16 cellular contexts compared by ENCODE assay signal in genomic region chr1:80251591-80251990, GRCh38.
"Had no signal": no experiment of that assay in that cellular context is flagged by ENCODE, and none has a peak within 500 bp of the region (broad histone marks: within the 10 kb centered on the region; RNA-seq: fewer than 3 reads in every experiment).

No MANE protein-coding gene starts in this region.

- H3K4me1 Mint-ChIP-seq: activated CD4-positive, alpha-beta memory T cell treated with anti-CD3 and anti-CD28 coated beads, Interleukin-2, amount 10 ng/mL, durations not matched to agents 7 days and 5 days; activated CD8-positive, alpha-beta memory T cell treated with anti-CD3 and anti-CD28 coated beads, Interleukin-2, amount 10 ng/mL, durations not matched to agents 7 days and 5 days; activated naive CD4-positive, alpha-beta T cell treated with anti-CD3 and anti-CD28 coated beads, Interleukin-2, amount 10 ng/mL, durations not matched to agents 7 days and 5 days; naive thymus-derived CD8-positive, alpha-beta T cell; neural progenitor cell had no signal

- H3K9ac ChIP-seq: neural progenitor cell had no signal

- H3K36me3 ChIP-seq: lower lobe of right lung, neural progenitor cell, upper lobe of right lung had no signal

- H3K4me3 Mint-ChIP-seq: activated CD4-positive, alpha-beta memory T cell treated with anti-CD3 and anti-CD28 coated beads, Interleukin-2, amount 10 ng/mL, durations not matched to agents 7 days and 5 days; activated CD8-positive, alpha-beta memory T cell treated with anti-CD3 and anti-CD28 coated beads, Interleukin-2, amount 10 ng/mL, durations not matched to agents 7 days and 5 days; activated naive CD4-positive, alpha-beta T cell treated with anti-CD3 and anti-CD28 coated beads, Interleukin-2, amount 10 ng/mL, durations not matched to agents 7 days and 5 days; naive thymus-derived CD8-positive, alpha-beta T cell; neural progenitor cell had no signal

- H3K27me3 ChIP-seq: foreskin keratinocyte, neural progenitor cell, upper lobe of right lung had no signal

- H3K27ac Mint-ChIP-seq: activated CD4-positive, alpha-beta memory T cell treated with anti-CD3 and anti-CD28 coated beads, Interleukin-2, amount 10 ng/mL, durations not matched to agents 7 days and 5 days; activated CD8-positive, alpha-beta memory T cell treated with anti-CD3 and anti-CD28 coated beads, Interleukin-2, amount 10 ng/mL, durations not matched to agents 7 days and 5 days; activated naive CD4-positive, alpha-beta T cell treated with anti-CD3 and anti-CD28 coated beads, Interleukin-2, amount 10 ng/mL, durations not matched to agents 7 days and 5 days; naive thymus-derived CD8-positive, alpha-beta T cell; neural progenitor cell had no signal

- H3K4me1 ChIP-seq: foreskin keratinocyte, lower lobe of right lung, neural progenitor cell, upper lobe of right lung had no signal

- ATAC-seq: activated CD8-positive, alpha-beta memory T cell treated with anti-CD3 and anti-CD28 coated beads, Interleukin-2, amount 10 ng/mL, durations not matched to agents 7 days and 5 days; lower lobe of right lung; naive thymus-derived CD8-positive, alpha-beta T cell; upper lobe of right lung had no signal

- H3K4me3 ChIP-seq: lower lobe of right lung, neural progenitor cell, upper lobe of right lung had no signal

- H3K27me3 Mint-ChIP-seq: activated CD4-positive, alpha-beta memory T cell treated with anti-CD3 and anti-CD28 coated beads, Interleukin-2, amount 10 ng/mL, durations not matched to agents 7 days and 5 days; activated CD8-positive, alpha-beta memory T cell treated with anti-CD3 and anti-CD28 coated beads, Interleukin-2, amount 10 ng/mL, durations not matched to agents 7 days and 5 days; activated naive CD4-positive, alpha-beta T cell treated with anti-CD3 and anti-CD28 coated beads, Interleukin-2, amount 10 ng/mL, durations not matched to agents 7 days and 5 days; naive thymus-derived CD8-positive, alpha-beta T cell had no signal

- DNase-seq: activated CD4-positive, alpha-beta memory T cell treated with anti-CD3 and anti-CD28 coated beads, Interleukin-2, amount 10 ng/mL, durations not matched to agents 7 days and 5 days; activated CD4-positive, alpha-beta T cell treated with anti-CD3 and anti-CD28 coated beads for 48 hours; activated CD8-positive, alpha-beta memory T cell treated with anti-CD3 and anti-CD28 coated beads, Interleukin-2, amount 10 ng/mL, durations not matched to agents 7 days and 5 days; activated effector memory CD4-positive, alpha-beta T cell treated with anti-CD3 and anti-CD28 coated beads, Interleukin-2, amount 50 U/mL, for 16 hours; activated naive CD4-positive, alpha-beta T cell treated with anti-CD3 and anti-CD28 coated beads, Interleukin-2, amount 10 ng/mL, durations not matched to agents 7 days and 5 days; activated T-cell treated with anti-CD3 and anti-CD28 coated beads for 4 hours; cerebellar nuclear complex; cortex of kidney; lower lobe of right lung; naive thymus-derived CD8-positive, alpha-beta T cell; stimulated activated CD4-positive, alpha-beta T cell treated with anti-CD3 and anti-CD28 coated beads, Interleukin-4, amount 100 ng/mL, for 24 hours; stimulated activated naive CD4-positive, alpha-beta T cell treated with Interleukin-2 at 50 U/mL for 16 hours; upper lobe of right lung had no signal

- H2AFZ ChIP-seq: neural progenitor cell had no signal

- H3K36me3 Mint-ChIP-seq: activated CD8-positive, alpha-beta memory T cell treated with anti-CD3 and anti-CD28 coated beads, Interleukin-2, amount 10 ng/mL, durations not matched to agents 7 days and 5 days; activated naive CD4-positive, alpha-beta T cell treated with anti-CD3 and anti-CD28 coated beads, Interleukin-2, amount 10 ng/mL, durations not matched to agents 7 days and 5 days; naive thymus-derived CD8-positive, alpha-beta T cell; neural progenitor cell had no signal

- H3K4me2 ChIP-seq: neural progenitor cell had no signal

- H3K27ac ChIP-seq: epithelial cell of prostate, foreskin keratinocyte, lower lobe of right lung, neural progenitor cell, upper lobe of right lung had no signal
